In the genomic region with DNA sequence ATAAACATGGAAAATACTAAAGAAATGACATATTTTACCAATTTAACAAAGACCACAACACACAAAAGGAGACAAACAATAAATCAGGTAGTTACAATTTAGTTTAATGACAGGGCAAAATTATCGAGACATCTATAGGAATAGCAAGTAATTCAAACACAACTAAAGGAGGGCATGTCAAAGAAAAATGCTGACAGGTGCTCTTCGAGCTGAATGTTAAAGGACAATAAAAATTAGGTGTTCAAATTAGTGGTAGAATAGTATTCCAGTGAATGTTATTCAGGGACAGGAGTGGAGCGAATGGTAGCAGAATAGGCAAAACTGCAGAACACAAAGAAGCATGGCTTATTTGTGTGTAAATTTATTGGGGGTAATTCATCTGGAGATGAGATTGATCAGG, we compare ENCODE assay signal across 30 cellular contexts.
"Had no signal": no experiment of that assay in that cellular context is flagged by ENCODE, and none has a peak within 500 bp of the region (broad histone marks: within the 10 kb centered on the region; RNA-seq: fewer than 3 reads in every experiment).

No MANE protein-coding gene starts in this region.

- H3K4me1 ChIP-seq: adrenal gland, body of pancreas, esophagus muscularis mucosa, foreskin keratinocyte, gastrocnemius medialis, heart left ventricle had no signal

- H3K36me3 ChIP-seq: adrenal gland, esophagus muscularis mucosa, gastrocnemius medialis, heart left ventricle had no signal

- H3K27ac ChIP-seq: adrenal gland, body of pancreas, esophagus muscularis mucosa, foreskin keratinocyte, gastrocnemius medialis, heart left ventricle had no signal

- FAIRE-seq: colon had no signal

- H3K27me3 ChIP-seq: adrenal gland, body of pancreas, esophagus muscularis mucosa, foreskin keratinocyte, gastrocnemius medialis, heart left ventricle had no signal

- ATAC-seq: activated CD4-positive, alpha-beta T cell treated with anti-CD3 and anti-CD28 coated beads for 36 hours; activated CD8-positive, alpha-beta memory T cell treated with anti-CD3 and anti-CD28 coated beads, Interleukin-2, amount 10 ng/mL, durations not matched to agents 7 days and 5 days; activated CD8-positive, alpha-beta T cell treated with anti-CD3 and anti-CD28 coated beads, Interleukin-2, amount 10 ng/mL, durations not matched to agents 7 days and 5 days; activated naive CD8-positive, alpha-beta T cell treated with anti-CD3 and anti-CD28 coated beads, Interleukin-2, amount 50 U/mL, for 24 hours; body of pancreas; effector memory CD8-positive, alpha-beta T cell; foreskin keratinocyte; gastrocnemius medialis; heart left ventricle had no signal

- DNase-seq: activated CD4-positive, alpha-beta memory T cell treated with anti-CD3 and anti-CD28 coated beads for 36 hours; activated CD4-positive, alpha-beta T cell treated with anti-CD3 and anti-CD28 coated beads for 36 hours; activated CD4-positive, alpha-beta T cell treated with anti-CD3 and anti-CD28 coated beads, Interleukin-2, amount 10 ng/mL, durations not matched to agents 24 days and 14 days; activated CD4-positive, CD25-positive, alpha-beta regulatory T cell; activated CD4-positive, CD25-positive, alpha-beta regulatory T cell treated with anti-CD3 and anti-CD28 coated beads, Interleukin-2, amount 50 U/mL, for 72 hours; activated CD8-positive, alpha-beta memory T cell treated with anti-CD3 and anti-CD28 coated beads, Interleukin-2, amount 10 ng/mL, durations not matched to agents 7 days and 5 days; activated CD8-positive, alpha-beta memory T cell treated with anti-CD3 and anti-CD28 coated beads, Interleukin-2, amount 50 U/mL, for 4 hours; activated CD8-positive, alpha-beta T cell treated with anti-CD3 and anti-CD28 coated beads, Interleukin-2, amount 10 ng/mL, durations not matched to agents 7 days and 5 days; activated effector memory CD4-positive, alpha-beta T cell treated with anti-CD3 and anti-CD28 coated beads, Interleukin-2, amount 50 U/mL, for 16 hours; activated naive CD4-positive, alpha-beta T cell treated with anti-CD3 and anti-CD28 coated beads for 36 hours; activated naive CD8-positive, alpha-beta T cell treated with anti-CD3 and anti-CD28 coated beads for 36 hours; activated naive CD8-positive, alpha-beta T cell treated with anti-CD3 and anti-CD28 coated beads, Interleukin-2, amount 50 U/mL, for 24 hours; activated T-cell treated with anti-CD3 and anti-CD28 coated beads, Interleukin-2, amount 50 U/mL, for 1 hour; activated T-cell treated with anti-CD3 and anti-CD28 coated beads, Interleukin-2, amount 50 U/mL, for 48 hours; adrenal gland; amygdala; aorta; body of pancreas; caudate nucleus; cortex of kidney; dermis blood vessel endothelial cell; effector CD4-positive, alpha-beta T cell; effector memory CD8-positive, alpha-beta T cell; erythroblast; foreskin keratinocyte; gastrocnemius medialis; glutamatergic neuron; heart left ventricle had no signal

- H3K9me3 ChIP-seq: body of pancreas, esophagus muscularis mucosa, gastrocnemius medialis, heart left ventricle had no signal

- H3K4me3 ChIP-seq: adrenal gland, body of pancreas, esophagus muscularis mucosa, gastrocnemius medialis, heart left ventricle had no signal
